Comparison of ENCODE assay signal across 8 cellular contexts in genomic region chr1:169109561-169110134, GRCh38. TPM values are rescaled to one million over a fixed set of nuclear protein-coding genes. Genes with fewer than 3 reads are reported as not detected.
A peak's percentile ranks its signal among the peaks of the same experiment; 100 is the strongest.
DNase-seq lines count a peak whose midpoint lies in the region; ATAC-seq and TF ChIP-seq lines count a peak whose summit lies in the region.

No MANE protein-coding gene starts in this region.

- no peak overlapping the region for H2BK5ac ChIP-seq in trophoblast cell (ENCODE audit: low read depth, low read length, poor library complexity)

- H2AFZ ChIP-seq in trophoblast cell (ENCODE audit: insufficient read depth, low read length, poor library complexity): no peak overlapping the region

- peak overlapping the region; percentile 66 for H3K27ac ChIP-seq in trophoblast cell (ENCODE audit: low read depth, low read length)

- peaks cover 19 to 37% of the 10 kb centered on the region in 2 experiments for H3K4me1 ChIP-seq in trophoblast cell (ENCODE audit: control insufficient read depth in 1 of 2, insufficient read depth in 2 of 2, low read length in 2 of 2)

- H4K91ac ChIP-seq in trophoblast cell (ENCODE audit: low read depth, low read length): no peak overlapping the region

- no peak overlapping the region for H4K12ac ChIP-seq in trophoblast cell (ENCODE audit: low read depth, low read length)

- no peak overlapping the region for H3K14ac ChIP-seq in trophoblast cell (ENCODE audit: low read length)

- no peak for ATAC-seq in activated CD4-positive, CD25-positive, alpha-beta regulatory T cell treated with anti-CD3 and anti-CD28 coated beads, Interleukin-2, amount 50 U/mL, for 24 hours
- no peak for ATAC-seq in HG02870 (IDR thresholded peaks at IDR 0.05; ENCODE audit: unreplicated experiment)

- no peak overlapping the region for H3K9ac ChIP-seq in trophoblast cell (ENCODE audit: low read length)

- H3K4me2 ChIP-seq in trophoblast cell (ENCODE audit: low read length): peak overlapping the region; percentile 74

- peaks cover 53% of the 10 kb centered on the region for H3K4me1 Mint-ChIP-seq in activated T-helper 1 cell treated with anti-CD3 and anti-CD28 coated beads, Interleukin-12 subunit alpha, Interleukin-12 subunit beta, Interleukin-2, Interleukin-4 antibody, amounts not matched to agents 30 ng/mL and 10 ng/mL and 1 ng/mL, durations not matched to agents 14 hours and 24 hours and 36 hours (ENCODE audit: low read depth)
- H3K4me1 Mint-ChIP-seq in glutamatergic neuron (ENCODE audit: low read depth, unreplicated experiment): peaks cover 31% of the 10 kb centered on the region

- H3K79me2 ChIP-seq in trophoblast cell (ENCODE audit: control insufficient read depth, insufficient read depth, low read length, poor library complexity): peaks cover 28% of the 10 kb centered on the region

- DNase-seq in COR-L47 (lab: John Stamatoyannopoulos, UW): peak; percentile 65
- DNase-seq in LNCaP clone FGC (ENCODE audit: low read depth): peak; percentile 76
- DNase-seq in activated T-helper 1 cell treated with anti-CD3 and anti-CD28 coated beads, Interleukin-12 subunit alpha, Interleukin-12 subunit beta, Interleukin-2, Interleukin-4 antibody, amounts not matched to agents 30 ng/mL and 10 ng/mL and 1 ng/mL, durations not matched to agents 14 hours and 24 hours and 36 hours (ENCODE audit: low spot score): no peak
- peak; percentile 29 for DNase-seq in glutamatergic neuron
- peak in 1 of 2 donors; percentile 62 for DNase-seq in trophoblast cell
- no peak for DNase-seq in D341Med (ENCODE audit: low spot score)

- H3K9me3 ChIP-seq in trophoblast cell (ENCODE audit: insufficient read depth, low read depth, low read length): no peaks in the 10 kb centered on the region

- peaks cover 21% of the 10 kb centered on the region for H3K36me3 Mint-ChIP-seq in activated T-helper 1 cell treated with anti-CD3 and anti-CD28 coated beads, Interleukin-12 subunit alpha, Interleukin-12 subunit beta, Interleukin-2, Interleukin-4 antibody, amounts not matched to agents 30 ng/mL and 10 ng/mL and 1 ng/mL, durations not matched to agents 14 hours and 24 hours and 36 hours (ENCODE audit: low read depth)
- H3K36me3 Mint-ChIP-seq in glutamatergic neuron (ENCODE audit: unreplicated experiment): peaks cover 9% of the 10 kb centered on the region

- intact Hi-C loops in activated T-helper 1 cell treated with anti-CD3 and anti-CD28 coated beads, Interleukin-12 subunit alpha, Interleukin-12 subunit beta, Interleukin-2, Interleukin-4 antibody, amounts not matched to agents 30 ng/mL and 10 ng/mL and 1 ng/mL, durations not matched to agents 14 hours and 24 hours and 36 hours (cut with micrococcal nuclease): loop anchor here (5.0 to 10.0 kb wide), 7 partner anchors 203 to 765 kb away; partner anchors contain the start of gene SLC19A2

- H3K27me3 Mint-ChIP-seq in activated T-helper 1 cell treated with anti-CD3 and anti-CD28 coated beads, Interleukin-12 subunit alpha, Interleukin-12 subunit beta, Interleukin-2, Interleukin-4 antibody, amounts not matched to agents 30 ng/mL and 10 ng/mL and 1 ng/mL, durations not matched to agents 14 hours and 24 hours and 36 hours (ENCODE audit: insufficient read depth): no peaks in the 10 kb centered on the region
- H3K27me3 Mint-ChIP-seq in glutamatergic neuron (ENCODE audit: unreplicated experiment): peaks cover 17% of the 10 kb centered on the region

- no peak overlapping the region for H4K8ac ChIP-seq in trophoblast cell (ENCODE audit: low read depth, low read length)

- H3K9me3 Mint-ChIP-seq in activated T-helper 1 cell treated with anti-CD3 and anti-CD28 coated beads, Interleukin-12 subunit alpha, Interleukin-12 subunit beta, Interleukin-2, Interleukin-4 antibody, amounts not matched to agents 30 ng/mL and 10 ng/mL and 1 ng/mL, durations not matched to agents 14 hours and 24 hours and 36 hours: no peaks in the 10 kb centered on the region
- H3K9me3 Mint-ChIP-seq in glutamatergic neuron (ENCODE audit: unreplicated experiment): peaks cover 14% of the 10 kb centered on the region

- no peak overlapping the region for H2BK120ac ChIP-seq in trophoblast cell (ENCODE audit: insufficient read depth, low read length, poor library complexity)

- peak overlapping the region; percentile 25 for H3K27ac Mint-ChIP-seq in activated T-helper 1 cell treated with anti-CD3 and anti-CD28 coated beads, Interleukin-12 subunit alpha, Interleukin-12 subunit beta, Interleukin-2, Interleukin-4 antibody, amounts not matched to agents 30 ng/mL and 10 ng/mL and 1 ng/mL, durations not matched to agents 14 hours and 24 hours and 36 hours
- H3K27ac Mint-ChIP-seq in glutamatergic neuron (ENCODE audit: unreplicated experiment): peak overlapping the region; percentile 36

- peak overlapping the region; percentile 59 for H3K4me3 ChIP-seq in LNCaP clone FGC (ENCODE audit: low read depth, low read length)
- peak overlapping the region; percentile 16 for H3K4me3 ChIP-seq in trophoblast cell (ENCODE audit: low read depth, low read length)

- peak overlapping the region; percentile 89 for H3K4me3 Mint-ChIP-seq in activated T-helper 1 cell treated with anti-CD3 and anti-CD28 coated beads, Interleukin-12 subunit alpha, Interleukin-12 subunit beta, Interleukin-2, Interleukin-4 antibody, amounts not matched to agents 30 ng/mL and 10 ng/mL and 1 ng/mL, durations not matched to agents 14 hours and 24 hours and 36 hours
- H3K4me3 Mint-ChIP-seq in glutamatergic neuron (ENCODE audit: unreplicated experiment): peak overlapping the region; percentile 98

- peaks cover 14 to 21% of the 10 kb centered on the region in 2 experiments for H3K36me3 ChIP-seq in trophoblast cell (ENCODE audit: control insufficient read depth in 1 of 2, insufficient read depth in 2 of 2, low read length in 2 of 2)

- H3K23ac ChIP-seq in trophoblast cell (ENCODE audit: low read length): no peak overlapping the region

- TF ChIP-seq CTCF in LNCaP clone FGC (IDR thresholded peaks at IDR 0.05; ENCODE audit: control insufficient read depth, extremely low read depth, insufficient read depth) (no peak), glutamatergic neuron (IDR thresholded peaks at IDR 0.05; ENCODE audit: partially characterized antibody, unreplicated experiment) (no peak)

- H3K79me1 ChIP-seq in trophoblast cell (ENCODE audit: low read length): peaks cover 39% of the 10 kb centered on the region

- WGBS in trophoblast cell (ENCODE audit: extremely low coverage, insufficient coverage, insufficient read length): no CpG with 5 or more reads among the region's 8 CpGs

- H2AK5ac ChIP-seq in trophoblast cell (ENCODE audit: low read length): no peak overlapping the region

- H2BK12ac ChIP-seq in trophoblast cell (ENCODE audit: low read length): no peak overlapping the region

- no peaks in the 10 kb centered on the region for H3K27me3 ChIP-seq in trophoblast cell (ENCODE audit: insufficient read depth, low read length)

- peak overlapping the region; percentile 70 for H3K4ac ChIP-seq in trophoblast cell (ENCODE audit: low read depth, low read length)

- no peak overlapping the region for H3K18ac ChIP-seq in trophoblast cell (ENCODE audit: low read length)

RNA-seq across cellular contexts. Expression of gene ATP1B1, which starts 3.2 kb away (rescaled TPM):
- total RNA-seq in activated T-helper 1 cell treated with anti-CD3 and anti-CD28 coated beads, Interleukin-12 subunit alpha, Interleukin-12 subunit beta, Interleukin-2, Interleukin-4 antibody, amounts not matched to agents 30 ng/mL and 10 ng/mL and 1 ng/mL, durations not matched to agents 14 hours and 24 hours and 36 hours: 12.3 TPM in 2 replicates
- total RNA-seq in glutamatergic neuron (ENCODE audit: unreplicated experiment): 108 TPM
- 250 and 251 TPM in 2 replicates for polyA plus RNA-seq in trophoblast cell (2013)

Comparison
In these comparisons a context has a peak if more than half of its experiments do, and no peak if none do; other contexts are left out.
1. DNase-seq: peak in COR-L47 (single experiment), LNCaP clone FGC (single experiment) and glutamatergic neuron (single experiment); none in activated T-helper 1 cell treated with anti-CD3 and anti-CD28 coated beads, Interleukin-12 subunit alpha, Interleukin-12 subunit beta, Interleukin-2, Interleukin-4 antibody, amounts not matched to agents 30 ng/mL and 10 ng/mL and 1 ng/mL, durations not matched to agents 14 hours and 24 hours and 36 hours (single experiment) and D341Med (single experiment).